In genomic region chr2:85578243-85579180, GRCh38 we compare ENCODE assay signal across 8 cellular contexts. TPM values are rescaled to one million over a fixed set of nuclear protein-coding genes. Genes with fewer than 3 reads are reported as not detected.
DNase-seq lines count a peak whose midpoint lies in the region; ATAC-seq, FAIRE-seq and TF ChIP-seq lines count a peak whose summit lies in the region.

No MANE protein-coding gene starts in this region.

- no peak overlapping the region for H3K27ac ChIP-seq in A549
- H3K27ac ChIP-seq in astrocyte (ENCODE audit: low read depth, low read length) = no peak overlapping the region
- peak overlapping the region; percentile 37 for H3K27ac ChIP-seq in stomach smooth muscle (ENCODE audit: low read length)

- H3K4me2 ChIP-seq in A549 (peak overlapping the region; percentile 62), Loucy (ENCODE audit: low read depth, low read length, poor library complexity, severe bottlenecking) (peak overlapping the region; percentile 85), astrocyte (ENCODE audit: low read length) (no peak overlapping the region)

- peak overlapping the region; percentile 72 for H2AFZ ChIP-seq in Loucy (ENCODE audit: low read length)
- peak overlapping the region; percentile 18 for H2AFZ ChIP-seq in astrocyte (ENCODE audit: low read depth, low read length)

- H3K36me3 ChIP-seq in Loucy (ENCODE audit: insufficient read depth, low read length) (no peaks in the 10 kb centered on the region), astrocyte (ENCODE audit: insufficient read depth, low read length) (no peaks in the 10 kb centered on the region), stomach smooth muscle (ENCODE audit: control insufficient read depth in 2 of 2, insufficient read depth in 2 of 2, low read length in 2 of 2) (no peaks in the 10 kb centered on the region)

- H3F3A ChIP-seq in Loucy (ENCODE audit: low read depth) = no peaks in the 10 kb centered on the region

- peak overlapping the region; percentile 79 for H3K4me3 Mint-ChIP-seq in astrocyte (ENCODE audit: unreplicated experiment)

- no peak for TF ChIP-seq EP300 in A549 (IDR thresholded peaks at IDR 0.05)

- H3K27me3 ChIP-seq in Loucy (ENCODE audit: insufficient read depth, low read length, poor library complexity, severe bottlenecking) = no peaks in the 10 kb centered on the region
- no peaks in the 10 kb centered on the region for H3K27me3 ChIP-seq in astrocyte (ENCODE audit: insufficient read depth, low read length)
- H3K27me3 ChIP-seq in stomach smooth muscle (ENCODE audit: control insufficient read depth in 1 of 2, insufficient read depth in 2 of 2, low read length in 2 of 2) = no peaks in the 10 kb centered on the region

- POLR2A ChIA-PET in A549 (lab: Yijun Ruan, JAX) = no interaction called here

- H3K79me2 ChIP-seq in Loucy (ENCODE audit: insufficient read depth, low read length) (peaks cover 40% of the 10 kb centered on the region), astrocyte (ENCODE audit: insufficient read depth, low read length) (no peaks in the 10 kb centered on the region)

- H3K9ac ChIP-seq in Loucy (ENCODE audit: low read depth, low read length, poor library complexity, severe bottlenecking) = peak overlapping the region; percentile 84
- no peak overlapping the region for H3K9ac ChIP-seq in astrocyte (ENCODE audit: low read length)
- H3K9ac ChIP-seq in stomach smooth muscle (ENCODE audit: low read length in 2 of 2) = peak overlapping the region in 1 of 2 donors; percentile 45

- no peak for TF ChIP-seq POLR2A in A549 (IDR thresholded peaks at IDR 0.05; ENCODE audit: low read length)

- FAIRE-seq in A549 (lab: Jason Lieb, UNC) (no peak), astrocyte (lab: Jason Lieb, UNC) (no peak)

- H3K9me3 ChIP-seq in A549 (no peaks in the 10 kb centered on the region), Loucy (ENCODE audit: insufficient read depth, low read depth, low read length) (no peaks in the 10 kb centered on the region), astrocyte (ENCODE audit: insufficient read depth, low read depth, low read length) (no peaks in the 10 kb centered on the region), stomach smooth muscle (ENCODE audit: control insufficient read depth in 2 of 2, low read length in 2 of 2) (no peaks in the 10 kb centered on the region)

- peaks cover 4% of the 10 kb centered on the region for H3K36me3 Mint-ChIP-seq in astrocyte (ENCODE audit: low read depth, unreplicated experiment)

- CTCF ChIA-PET in A549 (lab: Yijun Ruan, JAX) = interaction anchor here (0.7 to 1.5 kb wide), 3 partner anchors 12 to 26 kb away, joined by 3 to 4 read pairs (median 3); no protein-coding TSS in a partner anchor

- peaks cover 8% of the 10 kb centered on the region for H3K27me3 Mint-ChIP-seq in astrocyte (ENCODE audit: low read depth, unreplicated experiment)

- H3K4me3 ChIP-seq in A549 (no peak overlapping the region), Loucy (ENCODE audit: low read length, poor library complexity, severe bottlenecking) (peak overlapping the region; percentile 84), astrocyte (ENCODE audit: insufficient read depth, low read depth, low read length) (no peak overlapping the region), stomach smooth muscle (ENCODE audit: low read length in 2 of 2) (no peak overlapping the region)

- H3K4me1 ChIP-seq in A549 (peaks cover 5% of the 10 kb centered on the region; the same call in 1 of the 3 replicates), Loucy (ENCODE audit: insufficient read depth, low read length, poor library complexity, severe bottlenecking) (peaks cover 24% of the 10 kb centered on the region), astrocyte (ENCODE audit: insufficient read depth, low read length) (peaks cover 3% of the 10 kb centered on the region), stomach smooth muscle (ENCODE audit: control insufficient read depth, insufficient read depth, low read length) (peaks cover 15% of the 10 kb centered on the region)

- H3K9me3 Mint-ChIP-seq in astrocyte (ENCODE audit: unreplicated experiment) = no peaks in the 10 kb centered on the region

- H3K27ac Mint-ChIP-seq in astrocyte (ENCODE audit: unreplicated experiment) = peak overlapping the region; percentile 71

- TF ChIP-seq CTCF in A549 (IDR thresholded peaks at IDR 0.05) (no peak), Loucy (conservative IDR thresholded peaks at IDR 0.05; ENCODE audit: low read length) (no peak), astrocyte (IDR thresholded peaks at IDR 0.05; ENCODE audit: insufficient read depth, low read depth, low read length) (no peak)

- no peaks in the 10 kb centered on the region for H4K20me1 ChIP-seq in Loucy (ENCODE audit: insufficient read depth, low read length, poor library complexity, severe bottlenecking)
- H4K20me1 ChIP-seq in astrocyte (ENCODE audit: insufficient read depth, low read length) = no peaks in the 10 kb centered on the region

- 0 out of 6 replicates have a peak, but pooled peaks of 1 of the 2 experiments have one; percentile 8 for ATAC-seq in A549
- peak; percentile 33 for ATAC-seq in GM19324 (IDR thresholded peaks at IDR 0.05; ENCODE audit: low FRiP score, unreplicated experiment)

- DNase-seq in A549 (ENCODE audit: low read depth in 1 of 2, low spot score in 1 of 2) (no peak), astrocyte (ENCODE audit: low read depth) (no peak), left kidney (ENCODE audit: low read depth, low spot score) (peak; percentile 44), NK-92 (lab: John Stamatoyannopoulos, UW; ENCODE audit: unreplicated experiment) (no peak), NCI-H1092 treated with DMSO at 0.1 percent for 48 hours (lab: John Stamatoyannopoulos, UW) (no peak)

- TF ChIP-seq RAD21 in A549 (conservative IDR thresholded peaks at IDR 0.05 in 1 of 2, IDR thresholded peaks at IDR 0.05 in 1 of 2) = no peak

- H3K4me1 Mint-ChIP-seq in astrocyte (ENCODE audit: low read depth, unreplicated experiment) = peaks cover 27% of the 10 kb centered on the region

- H3K9me2 ChIP-seq in Loucy (replicated peaks; ENCODE audit: low read depth, low read length) = no peaks in the 10 kb centered on the region

- 88% methylated on average over 19 of the region's 19 CpGs for WGBS in A549 (ENCODE audit: missing lambda C conversion rate)

TF ChIP-seq in A549, 52 proteins besides CTCF, POLR2A, EP300 and RAD21:
- no peak for TF ChIP-seq FOSB (CRISPR knock-in tag; IDR thresholded peaks at IDR 0.05)
- no peak for TF ChIP-seq JUN (IDR thresholded peaks at IDR 0.05)
- TF ChIP-seq ZFP36 (IDR thresholded peaks at IDR 0.05; ENCODE audit: borderline replicate concordance, partially characterized antibody) = no peak
- TF ChIP-seq, protein P1, sequence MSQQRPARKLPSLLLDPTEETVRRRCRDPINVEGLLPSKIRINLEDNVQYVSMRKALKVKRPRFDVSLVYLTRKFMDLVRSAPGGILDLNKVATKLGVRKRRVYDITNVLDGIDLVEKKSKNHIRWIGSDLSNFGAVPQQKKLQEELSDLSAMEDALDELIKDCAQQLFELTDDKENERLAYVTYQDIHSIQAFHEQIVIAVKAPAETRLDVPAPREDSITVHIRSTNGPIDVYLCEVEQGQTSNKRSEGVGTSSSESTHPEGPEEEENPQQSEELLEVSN (IDR thresholded peaks at IDR 0.05; ENCODE audit: borderline replicate concordance, low read depth) = no peak
- no peak for TF ChIP-seq CBX2 (IDR thresholded peaks at IDR 0.05; ENCODE audit: borderline replicate concordance, low read depth)
- no peak for TF ChIP-seq JUNB (IDR thresholded peaks at IDR 0.05)

RNA-seq across cellular contexts. Expression of gene VAMP8, which starts 1.1 kb away (rescaled TPM):
- 38.3 and 41.1 TPM in 2 replicates for polyA plus RNA-seq in A549 (2011; rRNA removed)
- polyA plus RNA-seq in A549 (2012; cell fraction: cytosol; rRNA removed) = 21.5 and 24.5 TPM in 2 replicates
- polyA plus RNA-seq in A549 (2012; cell fraction: nucleus; rRNA removed) = 5.7 and 12.5 TPM in 2 replicates
- polyA plus RNA-seq in A549 (2017; fragmentation: RNase III; extraction: RNeasy Plus Mini Kit Qiagen cat#74134 plus additional on column Dnase treatment) = 17.7 to 22.4 TPM (median 18.5 TPM) in 3 replicates
- 8.3 and 8.7 TPM in 2 replicates for polyA minus RNA-seq in A549 (2011; rRNA and poly(A)+ RNA removed)
- 30.6 and 35.3 TPM in 2 replicates for total RNA-seq in astrocyte

RNA-seq across cellular contexts. Expression of gene VAMP5, which starts 5.7 kb away (rescaled TPM):
- polyA plus RNA-seq in A549 (2011; rRNA removed) (0.16 and 0.67 TPM in 2 replicates), A549 (2017; fragmentation: RNase III; extraction: RNeasy Plus Mini Kit Qiagen cat#74134 plus additional on column Dnase treatment) (not detected in 3 replicates)
- 0.10 and 0.25 TPM in 2 replicates for polyA plus RNA-seq in A549 (2012; cell fraction: cytosol; rRNA removed)
- 0.29 and 0.95 TPM in 2 replicates for polyA plus RNA-seq in A549 (2012; cell fraction: nucleus; rRNA removed)
- 0.58 TPM in 1 of 2 replicates, not detected in the other for polyA minus RNA-seq in A549 (2011; rRNA and poly(A)+ RNA removed)
- total RNA-seq in astrocyte = 17.1 and 17.6 TPM in 2 replicates

RNA-seq across cellular contexts. Expression of gene RNF181, which starts 17.0 kb away (rescaled TPM):
- 287 and 366 TPM in 2 replicates for polyA plus RNA-seq in A549 (2011; rRNA removed)
- polyA plus RNA-seq in A549 (2012; cell fraction: cytosol; rRNA removed) = 318 and 381 TPM in 2 replicates
- 260 and 338 TPM in 2 replicates for polyA plus RNA-seq in A549 (2012; cell fraction: nucleus; rRNA removed)
- polyA plus RNA-seq in A549 (2017; fragmentation: RNase III; extraction: RNeasy Plus Mini Kit Qiagen cat#74134 plus additional on column Dnase treatment) = 182 to 199 TPM (median 189 TPM) in 3 replicates
- 111 and 217 TPM in 2 replicates for polyA minus RNA-seq in A549 (2011; rRNA and poly(A)+ RNA removed)
- total RNA-seq in astrocyte = 155 and 176 TPM in 2 replicates

RNA-seq across cellular contexts. Expression of gene GGCX, which starts 17.2 kb away (rescaled TPM):
- polyA plus RNA-seq in A549 (2011; rRNA removed) = 39.0 and 49.6 TPM in 2 replicates
- 49.1 and 53.4 TPM in 2 replicates for polyA plus RNA-seq in A549 (2012; cell fraction: cytosol; rRNA removed)
- 69.5 and 77.4 TPM in 2 replicates for polyA plus RNA-seq in A549 (2012; cell fraction: nucleus; rRNA removed)
- polyA plus RNA-seq in A549 (2017; fragmentation: RNase III; extraction: RNeasy Plus Mini Kit Qiagen cat#74134 plus additional on column Dnase treatment) = 48.7 to 58.5 TPM (median 55.1 TPM) in 3 replicates
- polyA minus RNA-seq in A549 (2011; rRNA and poly(A)+ RNA removed) = 99.1 and 106 TPM in 2 replicates
- 79.0 and 94.6 TPM in 2 replicates for total RNA-seq in astrocyte

RNA-seq across cellular contexts. Expression of gene TMEM150A, which starts 24.0 kb away (rescaled TPM):
- 8.5 and 14.0 TPM in 2 replicates for polyA plus RNA-seq in A549 (2011; rRNA removed)
- 9.4 and 12.9 TPM in 2 replicates for polyA plus RNA-seq in A549 (2012; cell fraction: cytosol; rRNA removed)
- polyA plus RNA-seq in A549 (2012; cell fraction: nucleus; rRNA removed) = 34.4 and 36.3 TPM in 2 replicates
- 8.0 to 10.9 TPM (median 10.6 TPM) in 3 replicates for polyA plus RNA-seq in A549 (2017; fragmentation: RNase III; extraction: RNeasy Plus Mini Kit Qiagen cat#74134 plus additional on column Dnase treatment)
- 7.4 and 11.9 TPM in 2 replicates for polyA minus RNA-seq in A549 (2011; rRNA and poly(A)+ RNA removed)
- total RNA-seq in astrocyte = 20.4 and 22.2 TPM in 2 replicates
